Comparison of ENCODE assay signal across 10 cellular contexts in genomic region chr19:18659281-18660050, GRCh38. TPM values are rescaled to one million over a fixed set of nuclear protein-coding genes. Genes with fewer than 3 reads are reported as not detected.
A peak's percentile ranks its signal among the peaks of the same experiment; 100 is the strongest.
DNase-seq lines count a peak whose midpoint lies in the region; ATAC-seq and TF ChIP-seq lines count a peak whose summit lies in the region.
"Had no signal": no experiment of that assay in that cellular context is flagged by ENCODE, and none has a peak within 500 bp of the region (broad histone marks: within the 10 kb centered on the region; RNA-seq: fewer than 3 reads in every experiment).

No MANE protein-coding gene starts in this region.

- H3K4me3 Mint-ChIP-seq in GM23338 = no peak overlapping the region
- H3K4me3 Mint-ChIP-seq in activated T-helper 17 cell treated with anti-CD3 and anti-CD28 coated beads, Interleukin-2, amount 50 U/mL, for 72 hours = no peak overlapping the region
- no peak overlapping the region for H3K4me3 Mint-ChIP-seq in CD4-positive, alpha-beta T cell
- H3K4me3 Mint-ChIP-seq in activated T-cell treated with anti-CD3 and anti-CD28 coated beads, Interleukin-2, amount 50 U/mL, for 72 hours = no peak overlapping the region

- H3K4me1 ChIP-seq in GM23338 (ENCODE audit: insufficient read depth) = no peaks in the 10 kb centered on the region

- peaks cover 16% of the 10 kb centered on the region for H3K27me3 Mint-ChIP-seq in GM23338 (ENCODE audit: insufficient read depth, low read depth, poor library complexity)
- H3K27me3 Mint-ChIP-seq in activated T-helper 17 cell treated with anti-CD3 and anti-CD28 coated beads, Interleukin-2, amount 50 U/mL, for 72 hours = no peaks in the 10 kb centered on the region
- H3K27me3 Mint-ChIP-seq in CD4-positive, alpha-beta T cell = no peaks in the 10 kb centered on the region
- no peaks in the 10 kb centered on the region for H3K27me3 Mint-ChIP-seq in activated T-cell treated with anti-CD3 and anti-CD28 coated beads, Interleukin-2, amount 50 U/mL, for 72 hours (ENCODE audit: low read depth)

- H3K36me3 ChIP-seq in GM23338 (ENCODE audit: insufficient read depth) = no peaks in the 10 kb centered on the region

- H3K27me3 ChIP-seq in GM23338 (ENCODE audit: insufficient read depth) = no peaks in the 10 kb centered on the region
- H3K27me3 ChIP-seq in CD4-positive, alpha-beta T cell (ENCODE audit: control insufficient read depth, insufficient read depth, low read length) = no peaks in the 10 kb centered on the region

- POLR2A ChIA-PET in CD4-positive, alpha-beta T cell (lab: Charles Lee) = no interaction called here

- ATAC-seq in GM23338 = no peak
- no peak for ATAC-seq in activated T-helper 17 cell treated with anti-CD3 and anti-CD28 coated beads, Interleukin-2, amount 50 U/mL, for 72 hours (replicated peaks)
- ATAC-seq in CD4-positive, alpha-beta T cell (ENCODE audit: poor library complexity) = no peak
- ATAC-seq in activated T-cell treated with anti-CD3 and anti-CD28 coated beads, Interleukin-2, amount 50 U/mL, for 72 hours (replicated peaks in 1 of 2) = no peak

- 0 out of 2 replicates have a peak, but pooled peaks cover 6% of the 10 kb centered on the region for H3F3A ChIP-seq in GM23338 (replicated peaks; ENCODE audit: low read depth)

- no peak overlapping the region for H3K4me2 ChIP-seq in GM23338

- no peak overlapping the region for H2AFZ ChIP-seq in GM23338

- H3K79me2 ChIP-seq in GM23338 (replicated peaks; ENCODE audit: insufficient read depth) = no peaks in the 10 kb centered on the region

- no peaks in the 10 kb centered on the region for H3K9me3 Mint-ChIP-seq in GM23338
- no peaks in the 10 kb centered on the region for H3K9me3 Mint-ChIP-seq in activated T-helper 17 cell treated with anti-CD3 and anti-CD28 coated beads, Interleukin-2, amount 50 U/mL, for 72 hours
- no peaks in the 10 kb centered on the region for H3K9me3 Mint-ChIP-seq in CD4-positive, alpha-beta T cell
- no peaks in the 10 kb centered on the region for H3K9me3 Mint-ChIP-seq in activated T-cell treated with anti-CD3 and anti-CD28 coated beads, Interleukin-2, amount 50 U/mL, for 72 hours

- intact Hi-C loops in CD4-positive, alpha-beta T cell (cut with DNase I, micrococcal nuclease) = no loop called here

- 0 out of 2 replicates have a peak, but pooled peaks cover 4% of the 10 kb centered on the region for H3K9me2 ChIP-seq in GM23338 (ENCODE audit: insufficient read depth)

- no peaks in the 10 kb centered on the region for H3K9me3 ChIP-seq in CD4-positive, alpha-beta T cell (ENCODE audit: control insufficient read depth, low read length)

- TF ChIP-seq CTCF in GM23338 (conservative IDR thresholded peaks at IDR 0.05; ENCODE audit: low read depth in 2 of 2) = no peak
- TF ChIP-seq CTCF in CD4-positive, alpha-beta T cell (IDR thresholded peaks at IDR 0.05) = no peak

- CTCF ChIA-PET in CD4-positive, alpha-beta T cell (lab: Charles Lee) = no interaction called here

- no peaks in the 10 kb centered on the region; the same call in 2 of the 3 replicates for H3K36me3 Mint-ChIP-seq in GM23338 (ENCODE audit: low read depth)
- no peaks in the 10 kb centered on the region for H3K36me3 Mint-ChIP-seq in activated T-helper 17 cell treated with anti-CD3 and anti-CD28 coated beads, Interleukin-2, amount 50 U/mL, for 72 hours (ENCODE audit: low read depth)
- H3K36me3 Mint-ChIP-seq in CD4-positive, alpha-beta T cell (ENCODE audit: low read depth) = peaks cover 6% of the 10 kb centered on the region
- no peaks in the 10 kb centered on the region for H3K36me3 Mint-ChIP-seq in activated T-cell treated with anti-CD3 and anti-CD28 coated beads, Interleukin-2, amount 50 U/mL, for 72 hours (ENCODE audit: insufficient read depth in 2 of 2)

- no peaks in the 10 kb centered on the region; the same call in 1 of the 2 replicates for H4K20me1 ChIP-seq in GM23338 (replicated peaks; ENCODE audit: insufficient read depth)

- H3K27ac ChIP-seq in GM23338 (ENCODE audit: low read depth) = no peak overlapping the region; the same call in 1 of the 2 replicates
- H3K27ac ChIP-seq in CD4-positive, alpha-beta T cell (ENCODE audit: low read depth, low read length) = no peak overlapping the region

- no peak overlapping the region for H3K4me3 ChIP-seq in GM23338

- peaks cover 32% of the 10 kb centered on the region for H3K4me1 Mint-ChIP-seq in GM23338
- peaks cover 23% of the 10 kb centered on the region for H3K4me1 Mint-ChIP-seq in activated T-helper 17 cell treated with anti-CD3 and anti-CD28 coated beads, Interleukin-2, amount 50 U/mL, for 72 hours
- peaks cover 38% of the 10 kb centered on the region for H3K4me1 Mint-ChIP-seq in CD4-positive, alpha-beta T cell (ENCODE audit: low read depth)
- peaks cover 13% of the 10 kb centered on the region for H3K4me1 Mint-ChIP-seq in activated T-cell treated with anti-CD3 and anti-CD28 coated beads, Interleukin-2, amount 50 U/mL, for 72 hours (ENCODE audit: low read depth)

- H3K27ac Mint-ChIP-seq in GM23338 = peak overlapping the region; percentile 10; the same call in 1 of the 2 replicates
- peak overlapping the region; percentile 84 for H3K27ac Mint-ChIP-seq in activated T-helper 17 cell treated with anti-CD3 and anti-CD28 coated beads, Interleukin-2, amount 50 U/mL, for 72 hours
- no peak overlapping the region for H3K27ac Mint-ChIP-seq in CD4-positive, alpha-beta T cell
- H3K27ac Mint-ChIP-seq in activated T-cell treated with anti-CD3 and anti-CD28 coated beads, Interleukin-2, amount 50 U/mL, for 72 hours = no peak overlapping the region

- DNase-seq in GM23338 (ENCODE audit: low spot score) = no peak
- peak; percentile 61 for DNase-seq in islet precursor cell
- DNase-seq in stromal cell of bone marrow (ENCODE audit: low read depth) = peak; percentile 26
- DNase-seq in CD4-positive, alpha-beta T cell = no peak
- no peak for DNase-seq in activated gamma-delta T cell (lab: John Stamatoyannopoulos, UW)
- no peak for DNase-seq in activated T-cell treated with anti-CD3 and anti-CD28 coated beads for 4 hours
- DNase-seq in activated T-cell treated with anti-CD3 and anti-CD28 coated beads, Interleukin-2, amount 50 U/mL, for 72 hours = no peak
- DNase-seq: activated CD4-positive, alpha-beta T cell treated with anti-CD3 and anti-CD28 coated beads, Interleukin-2, amount 50 U/mL, for 48 hours; NCI-H2171 had no signal

TF ChIP-seq in GM23338, 12 proteins besides CTCF, POLR2A, EP300 and RAD21 (continues in another document):
- TF ChIP-seq ZNF331 (CRISPR knock-in tag; IDR thresholded peaks at IDR 0.05; ENCODE audit: low read depth) = no peak
- no peak for TF ChIP-seq CREB1 (CRISPR knock-in tag; IDR thresholded peaks at IDR 0.05; ENCODE audit: low read depth)
- no peak for TF ChIP-seq EZH2phosphoT487 (IDR thresholded peaks at IDR 0.05; ENCODE audit: unreplicated experiment)
- TF ChIP-seq JUNB (IDR thresholded peaks at IDR 0.05; ENCODE audit: unreplicated experiment) = no peak
- TF ChIP-seq NANOG (IDR thresholded peaks at IDR 0.05; ENCODE audit: borderline replicate concordance) = no peak
- TF ChIP-seq STAT1 (IDR thresholded peaks at IDR 0.05; ENCODE audit: unreplicated experiment) = no peak

RNA-seq across cellular contexts. Expression of gene KLHL26, which starts 22.6 kb away (rescaled TPM):
- 11.2 and 13.7 TPM in 2 replicates for total RNA-seq in GM23338 (2014; rRNA removed; shearing (Covaris generic))
- 3.6 and 6.4 TPM in 2 replicates for polyA plus RNA-seq in GM23338 (2016; fragmentation: Nextera tagmentation; extraction: Ambion mirVana)
- 10 to 100 TPM; 10.6 to 11.4 TPM for total RNA-seq in activated T-helper 17 cell treated with anti-CD3 and anti-CD28 coated beads, Interleukin-2, amount 50 U/mL, for 72 hours
- 10 to 100 TPM; 13.7 to 19.0 TPM for total RNA-seq in CD4-positive, alpha-beta T cell
- total RNA-seq in activated T-cell treated with anti-CD3 and anti-CD28 coated beads, Interleukin-2, amount 50 U/mL, for 72 hours = 10 to 100 TPM; 10.1 to 11.1 TPM

RNA-seq across cellular contexts. Expression of gene CRTC1, which starts 24.0 kb away (rescaled TPM):
- total RNA-seq in GM23338 (2014; rRNA removed; shearing (Covaris generic)) = 5.4 and 7.1 TPM in 2 replicates
- polyA plus RNA-seq in GM23338 (2016; fragmentation: Nextera tagmentation; extraction: Ambion mirVana) = 6.7 and 8.4 TPM in 2 replicates
- 10 to 100 TPM in 1 of 2 donors, 1 to 10 TPM in 1; 7.8 to 13.6 TPM for total RNA-seq in activated T-helper 17 cell treated with anti-CD3 and anti-CD28 coated beads, Interleukin-2, amount 50 U/mL, for 72 hours
- total RNA-seq in CD4-positive, alpha-beta T cell = 10 to 100 TPM; 11.8 to 12.2 TPM
- total RNA-seq in activated T-cell treated with anti-CD3 and anti-CD28 coated beads, Interleukin-2, amount 50 U/mL, for 72 hours = 1 to 10 TPM; 7.1 to 7.3 TPM

RNA-seq across cellular contexts. Expression of gene TMEM59L, which starts 46.8 kb away (rescaled TPM):
- total RNA-seq in GM23338 (2014; rRNA removed; shearing (Covaris generic)) = 6.8 and 9.8 TPM in 2 replicates
- polyA plus RNA-seq in GM23338 (2016; fragmentation: Nextera tagmentation; extraction: Ambion mirVana) = 15.7 and 16.2 TPM in 2 replicates
- under 1 TPM in 1 of 2 donors, not detected in 1; 0.48 TPM for total RNA-seq in activated T-helper 17 cell treated with anti-CD3 and anti-CD28 coated beads, Interleukin-2, amount 50 U/mL, for 72 hours
- total RNA-seq in CD4-positive, alpha-beta T cell = under 1 TPM; 0.25 to 0.27 TPM
- total RNA-seq in activated T-cell treated with anti-CD3 and anti-CD28 coated beads, Interleukin-2, amount 50 U/mL, for 72 hours = 1 to 10 TPM in 1 of 2 donors, under 1 TPM in 1; 0.49 to 2.0 TPM

RNA-seq across cellular contexts. Expression of gene CRLF1, which starts 52.9 kb away (rescaled TPM):
- 17.1 and 18.1 TPM in 2 replicates for total RNA-seq in GM23338 (2014; rRNA removed; shearing (Covaris generic))
- 19.7 and 22.9 TPM in 2 replicates for polyA plus RNA-seq in GM23338 (2016; fragmentation: Nextera tagmentation; extraction: Ambion mirVana)
- not detected for total RNA-seq in activated T-helper 17 cell treated with anti-CD3 and anti-CD28 coated beads, Interleukin-2, amount 50 U/mL, for 72 hours
- total RNA-seq in CD4-positive, alpha-beta T cell = not detected
- not detected for total RNA-seq in activated T-cell treated with anti-CD3 and anti-CD28 coated beads, Interleukin-2, amount 50 U/mL, for 72 hours

Comparison
In these comparisons a context has a peak if more than half of its experiments do, and no peak if none do; other contexts are left out.
1. DNase-seq: peak in islet precursor cell (single experiment) and stromal cell of bone marrow (single experiment); none in GM23338 (single experiment), CD4-positive, alpha-beta T cell (0 of 10), activated gamma-delta T cell (single experiment), activated T-cell treated with anti-CD3 and anti-CD28 coated beads for 4 hours (single experiment) and activated T-cell treated with anti-CD3 and anti-CD28 coated beads, Interleukin-2, amount 50 U/mL, for 72 hours (0 of 2).
2. H3K27ac Mint-ChIP-seq: peak in GM23338 (single experiment) and activated T-helper 17 cell treated with anti-CD3 and anti-CD28 coated beads, Interleukin-2, amount 50 U/mL, for 72 hours (single experiment); none in CD4-positive, alpha-beta T cell (single experiment) and activated T-cell treated with anti-CD3 and anti-CD28 coated beads, Interleukin-2, amount 50 U/mL, for 72 hours (single experiment).